1 cellular context compared by ENCODE assay signal in genomic region chr11:30919389-30920172, GRCh38.
TF ChIP-seq lines count a peak whose summit lies in the region.

No MANE protein-coding gene starts in this region.

TF ChIP-seq in GM12878, 131 proteins besides CTCF, POLR2A, EP300 and RAD21 (continued from another document):
- TF ChIP-seq ATF3 (IDR thresholded peaks at IDR 0.05; ENCODE audit: borderline replicate concordance, extremely low read depth, low read depth, low read length) (no peak), ZNF622 (IDR thresholded peaks at IDR 0.05) (no peak), HDAC2 (IDR thresholded peaks at IDR 0.05) (no peak), IKZF2 (IDR thresholded peaks at IDR 0.05) (peak; percentile 29 to 48; a peak in 1 of 4 replicates), NRF1 (conservative IDR thresholded peaks at IDR 0.05; ENCODE audit: low read depth, low read length) (no peak), ZBTB33 (IDR thresholded peaks at IDR 0.05) (no peak), CUX1 (IDR thresholded peaks at IDR 0.05; ENCODE audit: insufficient replicate concordance, low read depth, low read length) (no peak)
